15 cellular contexts compared by ENCODE assay signal in the genomic region with DNA sequence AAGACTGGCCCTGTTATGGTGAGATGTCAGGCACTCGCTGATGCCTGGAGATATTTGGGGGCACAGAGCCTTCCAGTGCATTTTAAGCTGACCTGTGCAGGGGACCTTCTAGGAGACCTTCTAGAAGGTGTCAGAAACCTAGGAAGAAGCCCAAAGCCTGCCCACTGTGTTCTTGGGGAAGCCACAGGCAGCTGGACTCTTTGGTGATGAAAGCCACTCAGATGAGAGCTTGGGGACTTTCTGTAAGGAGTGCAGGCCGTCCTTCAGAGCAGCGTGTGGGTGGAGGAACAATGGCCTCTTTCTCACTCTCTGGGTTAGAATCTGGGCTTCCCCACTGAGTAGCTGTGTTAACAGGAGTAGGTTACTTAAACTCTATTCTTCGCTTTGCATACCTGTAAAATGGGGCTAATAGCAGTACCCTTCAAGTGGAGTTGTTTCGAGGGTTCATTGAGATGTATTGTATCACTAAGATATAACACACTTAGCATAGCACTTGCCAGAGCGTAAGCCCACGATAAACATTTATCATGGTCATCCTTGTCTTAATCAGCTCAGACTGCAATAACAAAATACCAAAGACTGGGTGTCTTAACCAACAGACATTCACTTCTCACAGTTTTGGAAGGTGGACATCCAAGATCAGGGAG.
A peak's percentile ranks its signal among the peaks of the same experiment; 100 is the strongest.
DNase-seq lines count a peak whose midpoint lies in the region; ATAC-seq and TF ChIP-seq lines count a peak whose summit lies in the region.
"Had no signal": no experiment of that assay in that cellular context is flagged by ENCODE, and none has a peak within 500 bp of the region (broad histone marks: within the 10 kb centered on the region; RNA-seq: fewer than 3 reads in every experiment).

No MANE protein-coding gene starts in this region.

- peak overlapping the region; percentile 67 for H3K27ac Mint-ChIP-seq in stimulated activated naive B cell treated with anti-CD40 and anti-IgM and Interleukin-4, amounts not matched to agents 10 μg/mL and 1 μg/mL and 100 μg/mL, for 72 hours
- H3K27ac Mint-ChIP-seq: CD4-positive, alpha-beta memory T cell; nephron progenitor cell; WTC11 had no signal

- DNase-seq in stimulated activated naive B cell treated with anti-CD40 and anti-IgM and Interleukin-4, amounts not matched to agents 10 μg/mL and 1 μg/mL and 100 μg/mL, for 72 hours: no peak
- no peak for DNase-seq in erythroblast (lab: John Stamatoyannopoulos, UW)
- no peak for DNase-seq in omental fat pad (ENCODE audit: low spot score)
- DNase-seq in T1000 (lab: John Stamatoyannopoulos, UW): no peak
- DNase-seq: adrenal gland; CD4-positive, alpha-beta memory T cell; hypothalamus; KBM-7; NCI-H2029; nephron progenitor cell; SHP77 had no signal

- TF ChIP-seq CTCF in omental fat pad (IDR thresholded peaks at IDR 0.05): no peak

- H3K27me3 Mint-ChIP-seq in stimulated activated naive B cell treated with anti-CD40 and anti-IgM and Interleukin-4, amounts not matched to agents 10 μg/mL and 1 μg/mL and 100 μg/mL, for 72 hours: no peaks in the 10 kb centered on the region
- H3K27me3 Mint-ChIP-seq: CD4-positive, alpha-beta memory T cell had no signal

- no peaks in the 10 kb centered on the region for H3K9me3 Mint-ChIP-seq in stimulated activated naive B cell treated with anti-CD40 and anti-IgM and Interleukin-4, amounts not matched to agents 10 μg/mL and 1 μg/mL and 100 μg/mL, for 72 hours
- H3K9me3 Mint-ChIP-seq: CD4-positive, alpha-beta memory T cell; nephron progenitor cell; WTC11 had no signal

- H3K4me1 Mint-ChIP-seq in stimulated activated naive B cell treated with anti-CD40 and anti-IgM and Interleukin-4, amounts not matched to agents 10 μg/mL and 1 μg/mL and 100 μg/mL, for 72 hours: peaks cover 25 to 36% of the 10 kb centered on the region in 2 donors

- ATAC-seq in GM18907 (IDR thresholded peaks at IDR 0.05; ENCODE audit: unreplicated experiment) (peak; percentile 57), GM21619 (IDR thresholded peaks at IDR 0.05; ENCODE audit: unreplicated experiment) (peak; percentile 63), HG03108 (IDR thresholded peaks at IDR 0.05; ENCODE audit: unreplicated experiment) (peak; percentile 34), omental fat pad (ENCODE audit: low FRiP score) (no peak)
- peak; percentile 83 to 84 for ATAC-seq in stimulated activated naive B cell treated with anti-CD40 and anti-IgM and Interleukin-4, amounts not matched to agents 10 μg/mL and 1 μg/mL and 100 μg/mL, for 72 hours (replicated peaks)
- ATAC-seq: WTC11 had no signal

- TF ChIP-seq POLR2A in erythroblast (IDR thresholded peaks at IDR 0.05; ENCODE audit: low read length): no peak

- peaks cover 8 to 13% of the 10 kb centered on the region in 2 donors for H3K36me3 Mint-ChIP-seq in stimulated activated naive B cell treated with anti-CD40 and anti-IgM and Interleukin-4, amounts not matched to agents 10 μg/mL and 1 μg/mL and 100 μg/mL, for 72 hours
- H3K36me3 Mint-ChIP-seq: WTC11 had no signal

- no peak overlapping the region for H3K4me3 Mint-ChIP-seq in stimulated activated naive B cell treated with anti-CD40 and anti-IgM and Interleukin-4, amounts not matched to agents 10 μg/mL and 1 μg/mL and 100 μg/mL, for 72 hours
- H3K4me3 Mint-ChIP-seq: CD4-positive, alpha-beta memory T cell; nephron progenitor cell; WTC11 had no signal
